In genomic region chr19:40150170-40150569, GRCh38 we compare ENCODE assay signal across 30 cellular contexts.
A peak's percentile ranks its signal among the peaks of the same experiment; 100 is the strongest.
DNase-seq lines count a peak whose midpoint lies in the region; TF ChIP-seq lines count a peak whose summit lies in the region.
"Had no signal": no experiment of that assay in that cellular context is flagged by ENCODE, and none has a peak within 500 bp of the region (broad histone marks: within the 10 kb centered on the region; RNA-seq: fewer than 3 reads in every experiment).

No MANE protein-coding gene starts in this region.

- no peak for TF ChIP-seq CTCF in fibroblast of pulmonary artery (IDR thresholded peaks at IDR 0.05; ENCODE audit: low read length, missing control alignments)

- DNase-seq in GM03348 (ENCODE audit: low spot score), result peak; percentile 40
- peak; percentile 35 for DNase-seq in amniotic epithelial cell (ENCODE audit: low read depth)
- peak; percentile 65 for DNase-seq in fibroblast of pulmonary artery (ENCODE audit: low read depth)
- peak; percentile 55 for DNase-seq in stromal cell of bone marrow (ENCODE audit: low read depth)
- no peak for DNase-seq in stimulated activated CD4-positive, alpha-beta T cell treated with anti-CD3 and anti-CD28 coated beads, Interleukin-2, amount 100 ng/mL, for 48 hours
- no peak for DNase-seq in medulla oblongata (ENCODE audit: extremely low spot score)
- no peak for DNase-seq in NK-92 (lab: John Stamatoyannopoulos, UW; ENCODE audit: unreplicated experiment)
- DNase-seq: activated CD4-positive, alpha-beta T cell treated with anti-CD3 and anti-CD28 coated beads for 4 hours; activated CD8-positive, alpha-beta T cell treated with anti-CD3 and anti-CD28 coated beads, Interleukin-2, amount 10 ng/mL, durations not matched to agents 7 days and 5 days; activated T-cell treated with anti-CD3 and anti-CD28 coated beads, Interleukin-2, amount 50 U/mL, for 1 hour; erythroblast; GF-D8; hypothalamus; immature natural killer cell; KBM-7; mesenchymal stem cell; NCI-H1092 treated with DMSO at 0.1 percent for 48 hours; NCI-H187; right cardiac atrium; RPMI8226; SJCRH30; spleen; stimulated activated CD4-positive, alpha-beta T cell treated with anti-CD3 and anti-CD28 coated beads, Interleukin-2, amount 100 ng/mL, for 24 hours; stimulated activated naive CD8-positive, alpha-beta T cell treated with anti-CD3 and anti-CD28 coated beads, Interleukin-15, amount 100 ng/mL, for 72 hours; SW 1271 had no signal

- H3K4me3 ChIP-seq in fibroblast of pulmonary artery (replicated peaks; ENCODE audit: low read depth, low read length), result no peak overlapping the region
- H3K4me3 ChIP-seq: ascending aorta, cardiac muscle cell, coronary artery, SJCRH30, spleen, tibial artery, vagina had no signal

Comparison
In these comparisons a context has a peak if more than half of its experiments do, and no peak if none do; other contexts are left out.
1. DNase-seq: peak in GM03348 (single experiment), amniotic epithelial cell (single experiment), fibroblast of pulmonary artery (single experiment) and stromal cell of bone marrow (single experiment); none in stimulated activated CD4-positive, alpha-beta T cell treated with anti-CD3 and anti-CD28 coated beads, Interleukin-2, amount 100 ng/mL, for 48 hours (0 of 2), medulla oblongata (single experiment) and NK-92 (single experiment).